ENCODE assay signal across 30 cellular contexts in genomic region chr4:130722370-130722769, GRCh38.
DNase-seq lines count a peak whose midpoint lies in the region; ATAC-seq and TF ChIP-seq lines count a peak whose summit lies in the region.
"Had no signal": no experiment of that assay in that cellular context is flagged by ENCODE, and none has a peak within 500 bp of the region (broad histone marks: within the 10 kb centered on the region; RNA-seq: fewer than 3 reads in every experiment).

No MANE protein-coding gene starts in this region.

- no peaks in the 10 kb centered on the region for H3K4me1 ChIP-seq in foreskin keratinocyte
- H3K4me1 ChIP-seq: adrenal gland, esophagus squamous epithelium, gastroesophageal sphincter, lower lobe of right lung, tibial nerve had no signal

- ATAC-seq in foreskin keratinocyte (peak; percentile 95), HG02973 (IDR thresholded peaks at IDR 0.05; ENCODE audit: unreplicated experiment) (no peak), HG02763 (IDR thresholded peaks at IDR 0.05; ENCODE audit: unreplicated experiment) (no peak)
- ATAC-seq: activated CD4-positive, alpha-beta T cell treated with anti-CD3 and anti-CD28 coated beads for 36 hours; activated T-cell treated with anti-CD3 and anti-CD28 coated beads, Interleukin-2, amount 50 U/mL, for 72 hours; gastroesophageal sphincter; K562; lower lobe of right lung; Panc1 had no signal

- H3K27me3 Mint-ChIP-seq in HFFc6 (ENCODE audit: insufficient read depth), result no peaks in the 10 kb centered on the region
- H3K27me3 Mint-ChIP-seq: activated CD4-positive, alpha-beta T cell treated with anti-CD3 and anti-CD28 coated beads for 36 hours; CD4-positive, alpha-beta memory T cell; progenitor cell of endocrine pancreas had no signal

- no peaks in the 10 kb centered on the region for H3K27me3 ChIP-seq in foreskin keratinocyte
- H3K27me3 ChIP-seq: adrenal gland, brain microvascular endothelial cell, esophagus squamous epithelium, gastroesophageal sphincter, tibial nerve had no signal

- no peak overlapping the region for H3K27ac Mint-ChIP-seq in HFFc6
- H3K27ac Mint-ChIP-seq: activated CD4-positive, alpha-beta T cell treated with anti-CD3 and anti-CD28 coated beads for 36 hours; activated T-cell treated with anti-CD3 and anti-CD28 coated beads, Interleukin-2, amount 50 U/mL, for 72 hours; CD4-positive, alpha-beta memory T cell; progenitor cell of endocrine pancreas; T-helper 1 cell treated with Interleukin-12 subunit alpha and Interleukin-12 subunit beta and Interleukin-4 antibody, amounts not matched to agents 30 μg/mL and 1 μg/mL, for 36 hours had no signal

- H3K4me3 Mint-ChIP-seq in HFFc6, result no peak overlapping the region
- H3K4me3 Mint-ChIP-seq: activated CD4-positive, alpha-beta T cell treated with anti-CD3 and anti-CD28 coated beads for 36 hours; activated T-cell treated with anti-CD3 and anti-CD28 coated beads, Interleukin-2, amount 50 U/mL, for 72 hours; CD4-positive, alpha-beta memory T cell; neural crest cell; T-helper 1 cell treated with Interleukin-12 subunit alpha and Interleukin-12 subunit beta and Interleukin-4 antibody, amounts not matched to agents 30 μg/mL and 1 μg/mL, for 36 hours had no signal

- no peak for TF ChIP-seq CTCF in foreskin keratinocyte (conservative IDR thresholded peaks at IDR 0.05)
- no peak for TF ChIP-seq CTCF in HFFc6 (IDR thresholded peaks at IDR 0.05)

- no peaks in the 10 kb centered on the region for H3K9me3 Mint-ChIP-seq in HFFc6
- H3K9me3 Mint-ChIP-seq: neural crest cell; T-helper 1 cell treated with Interleukin-12 subunit alpha and Interleukin-12 subunit beta and Interleukin-4 antibody, amounts not matched to agents 30 μg/mL and 1 μg/mL, for 36 hours had no signal

- no peaks in the 10 kb centered on the region for H3K36me3 Mint-ChIP-seq in HFFc6 (ENCODE audit: low read depth)
- H3K36me3 Mint-ChIP-seq: CD4-positive, alpha-beta memory T cell had no signal

- peak; percentile 5 for DNase-seq in NCI-H82 (lab: John Stamatoyannopoulos, UW)
- DNase-seq in NCI-H82 treated with DMSO at 0.1 percent for 48 hours (lab: John Stamatoyannopoulos, UW; ENCODE audit: unreplicated experiment), result no peak
- DNase-seq in RKO (ENCODE audit: low spot score), result peak; percentile 21
- DNase-seq in foreskin keratinocyte, result peak; percentile 58 to 78
- DNase-seq in SK-N-DZ (ENCODE audit: low spot score), result no peak
- no peak for DNase-seq in HFFc6
- DNase-seq: 8988T; activated CD4-positive, alpha-beta T cell treated with anti-CD3 and anti-CD28 coated beads for 36 hours; activated naive CD4-positive, alpha-beta T cell treated with Interleukin-2 at 50 U/mL for 16 hours; activated T-cell treated with anti-CD3 and anti-CD28 coated beads, Interleukin-2, amount 50 U/mL, for 72 hours; adrenal gland; AML-193; brain microvascular endothelial cell; CD4-positive, alpha-beta memory T cell; effector CD8-positive, alpha-beta T cell; esophagus squamous epithelium; GOT3; lower lobe of right lung; NCI-H146; NCI-H510A treated with DMSO at 0.1 percent for 48 hours; NK-92 treated with Interleukin-12 subunit alpha and Interleukin-12 subunit beta, amount 100 ng/mL, for 24 hours had no signal

- H3K4me1 Mint-ChIP-seq in HFFc6 (ENCODE audit: low read depth), result no peaks in the 10 kb centered on the region
- H3K4me1 Mint-ChIP-seq: activated CD4-positive, alpha-beta T cell treated with anti-CD3 and anti-CD28 coated beads for 36 hours; CD4-positive, alpha-beta memory T cell; neural crest cell had no signal

- no peak overlapping the region for H3K27ac ChIP-seq in foreskin keratinocyte
- H3K27ac ChIP-seq: adrenal gland, brain microvascular endothelial cell, esophagus squamous epithelium, gastroesophageal sphincter, lower lobe of right lung, tibial nerve had no signal

Comparison
In these comparisons a context has a peak if more than half of its experiments do, and no peak if none do; other contexts are left out.
1. DNase-seq: peak in NCI-H82 (single experiment), RKO (single experiment) and foreskin keratinocyte (2 of 2); none in NCI-H82 treated with DMSO at 0.1 percent for 48 hours (single experiment), SK-N-DZ (single experiment) and HFFc6 (single experiment).